10 cellular contexts compared by ENCODE assay signal in genomic region chr19:36152061-36152885, GRCh38. TPM values are rescaled to one million over a fixed set of nuclear protein-coding genes. Genes with fewer than 3 reads are reported as not detected.
DNase-seq lines count a peak whose midpoint lies in the region; ATAC-seq and TF ChIP-seq lines count a peak whose summit lies in the region.
"Had no signal": no experiment of that assay in that cellular context is flagged by ENCODE, and none has a peak within 500 bp of the region (broad histone marks: within the 10 kb centered on the region; RNA-seq: fewer than 3 reads in every experiment).

COX7A1 (minus strand) TSS chr19:36152447; CDS start chr19:36152407, 40 bp downstream.

- no peak within 1 kb of the TSS for H3K4me3 Mint-ChIP-seq in chondrocyte (ENCODE audit: unreplicated experiment)
- H3K4me3 Mint-ChIP-seq: activated B cell treated with CpG ODN at 0.5 μM for 24 hours had no signal

- DNase-seq in EL = peak; percentile 30
- peak; percentile 39 for DNase-seq in chondrocyte (ENCODE audit: low spot score)
- peak; percentile 80 for DNase-seq in sciatic nerve (ENCODE audit: low spot score)
- DNase-seq in D341Med (ENCODE audit: low spot score) = no peak
- no peak for DNase-seq in UCSD-AML1 (lab: John Stamatoyannopoulos, UW; ENCODE audit: unreplicated experiment)
- no peak for DNase-seq in islet precursor cell
- DNase-seq: activated B cell treated with CpG ODN at 0.5 μM for 24 hours, NCI-H446 had no signal

- H3K27ac Mint-ChIP-seq in chondrocyte (ENCODE audit: unreplicated experiment) = no peak within 1 kb of the TSS
- H3K27ac Mint-ChIP-seq: activated B cell treated with CpG ODN at 0.5 μM for 24 hours had no signal

- intact Hi-C loops in sciatic nerve (cut with DNase I) = no loop called here

- no peaks in the 10 kb centered on the region for H3K27me3 Mint-ChIP-seq in chondrocyte (ENCODE audit: low read depth)
- H3K27me3 Mint-ChIP-seq: activated B cell treated with CpG ODN at 0.5 μM for 24 hours had no signal

- peak; percentile 92 for ATAC-seq in sciatic nerve
- ATAC-seq in HG02610 (IDR thresholded peaks at IDR 0.05; ENCODE audit: unreplicated experiment) = no peak

- no peak for TF ChIP-seq CTCF in chondrocyte (IDR thresholded peaks at IDR 0.05)

- H3K4me3 ChIP-seq in iPS-11a (ENCODE audit: low read depth, low read length) = peak within 1 kb of the TSS; percentile 28

- H3K4me1 Mint-ChIP-seq in chondrocyte (ENCODE audit: low read depth) = no peaks in the 10 kb centered on the region
- H3K4me1 Mint-ChIP-seq: activated B cell treated with CpG ODN at 0.5 μM for 24 hours had no signal

- peaks cover 22% of the 10 kb centered on the region for H3K36me3 Mint-ChIP-seq in chondrocyte (ENCODE audit: low read depth)

- H3K9me3 Mint-ChIP-seq in chondrocyte (ENCODE audit: low read depth) = no peaks in the 10 kb centered on the region
- H3K9me3 Mint-ChIP-seq: activated B cell treated with CpG ODN at 0.5 μM for 24 hours had no signal

RNA-seq across cellular contexts. Expression of gene COX7A1, which starts in this region (rescaled TPM):
- total RNA-seq in chondrocyte = not detected in 3 replicates
- 71.6 TPM for total RNA-seq in sciatic nerve
- total RNA-seq: activated B cell treated with CpG ODN at 0.5 μM for 24 hours had no signal

Comparison
In these comparisons a context has a peak if more than half of its experiments do, and no peak if none do; other contexts are left out.
1. RNA of gene COX7A1 (total RNA-seq): 71.6 TPM in sciatic nerve (single experiment); not detected in chondrocyte; every median in the first group is over 10 times any median in the second.
2. Peak in DNase-seq in chondrocyte; RNA of the gene not detected or under 1 TPM.
3. DNase-seq: peak in EL (single experiment) and sciatic nerve (single experiment); none in D341Med (single experiment), UCSD-AML1 (single experiment) and islet precursor cell (single experiment).